Comparison of ENCODE assay signal across 27 cellular contexts in genomic region chr16:71283612-71284011, GRCh38.
"Had no signal": no experiment of that assay in that cellular context is flagged by ENCODE, and none has a peak within 500 bp of the region (broad histone marks: within the 10 kb centered on the region; RNA-seq: fewer than 3 reads in every experiment).

No MANE protein-coding gene starts in this region.

- H3K4me3 ChIP-seq: left lung, lower lobe of right lung, pancreas, prostate gland, sigmoid colon, spleen, tibial nerve, uterus had no signal

- H3K27ac Mint-ChIP-seq: mesothelial cell of epicardium; nephron; stimulated activated effector memory CD8-positive, alpha-beta T cell treated with anti-CD3 and anti-CD28 coated beads, Interleukin-12 subunit alpha, Interleukin-12 subunit beta, amount 100 ng/mL, for 72 hours; stimulated activated naive CD8-positive, alpha-beta T cell treated with anti-CD3 and anti-CD28 coated beads, Interleukin-15, amount 100 ng/mL, for 72 hours; type B pancreatic cell had no signal

- H3K9me3 Mint-ChIP-seq: mesothelial cell of epicardium; naive B cell; neural crest cell; stimulated activated effector memory CD8-positive, alpha-beta T cell treated with anti-CD3 and anti-CD28 coated beads, Interleukin-12 subunit alpha, Interleukin-12 subunit beta, amount 100 ng/mL, for 72 hours; type B pancreatic cell had no signal

- H3K4me3 Mint-ChIP-seq: mesothelial cell of epicardium; neural crest cell; stimulated activated effector memory CD8-positive, alpha-beta T cell treated with anti-CD3 and anti-CD28 coated beads, Interleukin-12 subunit alpha, Interleukin-12 subunit beta, amount 100 ng/mL, for 72 hours; stimulated activated naive CD8-positive, alpha-beta T cell treated with anti-CD3 and anti-CD28 coated beads, Interleukin-15, amount 100 ng/mL, for 72 hours; type B pancreatic cell had no signal

- H3K27me3 ChIP-seq: left lung, pancreas, sigmoid colon, spleen, tibial nerve, uterus had no signal

- H3K4me1 ChIP-seq: prostate gland, uterus had no signal

- ATAC-seq: left colon; left lung; lower lobe of right lung; right cardiac atrium; stimulated activated effector memory CD8-positive, alpha-beta T cell treated with anti-CD3 and anti-CD28 coated beads, Interleukin-12 subunit alpha, Interleukin-12 subunit beta, amount 100 ng/mL, for 72 hours; stimulated activated naive CD8-positive, alpha-beta T cell treated with anti-CD3 and anti-CD28 coated beads, Interleukin-15, amount 100 ng/mL, for 72 hours had no signal

- DNase-seq: hippocampal formation; kidney; left colon; left lung; lower lobe of right lung; mesendoderm; naive B cell; nucleus accumbens; pancreas; posterior cingulate gyrus; retina; right cardiac atrium; sigmoid colon; small intestine; spleen; stimulated activated CD4-positive, alpha-beta T cell treated with anti-CD3 and anti-CD28 coated beads, Interleukin-4, amount 100 ng/mL, for 24 hours; stimulated activated naive CD4-positive, alpha-beta T cell; stimulated activated naive CD8-positive, alpha-beta T cell treated with anti-CD3 and anti-CD28 coated beads, Interleukin-15, amount 100 ng/mL, for 72 hours; substantia nigra; uterus had no signal

- H3K36me3 ChIP-seq: pancreas, prostate gland, uterus had no signal

- H3K27me3 Mint-ChIP-seq: naive B cell; stimulated activated naive CD8-positive, alpha-beta T cell treated with anti-CD3 and anti-CD28 coated beads, Interleukin-15, amount 100 ng/mL, for 72 hours; type B pancreatic cell had no signal

- H3K27ac ChIP-seq: left lung, lower lobe of right lung, pancreas, prostate gland, sigmoid colon, spleen, tibial nerve, uterus had no signal
